16 cellular contexts compared by ENCODE assay signal in the genomic region with DNA sequence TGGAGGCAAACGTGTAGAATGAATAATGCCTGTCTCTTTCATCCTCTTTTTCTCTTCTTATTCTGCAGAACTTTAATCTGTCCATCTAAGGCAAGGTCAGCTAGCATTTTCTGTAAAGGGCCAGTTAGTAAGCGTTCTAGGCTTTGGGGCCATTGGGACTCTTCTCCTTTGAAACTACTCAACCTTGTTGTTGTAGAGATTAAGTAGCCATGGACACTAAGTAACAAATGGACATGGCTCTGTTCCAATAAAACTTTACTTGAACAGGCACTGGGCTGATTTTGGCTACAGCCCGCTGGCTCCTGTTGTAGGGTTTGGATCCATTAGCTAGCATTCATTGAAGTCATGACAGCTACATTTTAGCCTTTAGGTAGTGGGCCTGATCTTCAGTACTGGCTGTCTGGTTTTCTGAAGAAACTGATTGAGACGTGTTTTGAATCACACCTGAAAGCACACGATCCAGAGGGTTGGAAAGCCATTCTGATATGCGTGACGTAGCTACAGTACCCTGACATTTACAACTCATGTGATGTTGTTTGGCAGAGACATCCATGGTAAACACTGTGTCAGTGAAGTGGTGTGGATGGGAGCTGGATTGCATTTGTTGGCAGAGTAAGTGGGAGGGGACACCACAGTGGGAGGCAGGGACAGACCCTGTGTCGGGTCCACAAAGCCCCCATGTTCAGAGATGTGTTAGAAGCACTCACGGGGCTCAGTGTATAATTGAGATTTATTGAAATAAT.
DNase-seq lines count a peak whose midpoint lies in the region; ATAC-seq, FAIRE-seq and TF ChIP-seq lines count a peak whose summit lies in the region.
"Had no signal": no experiment of that assay in that cellular context is flagged by ENCODE, and none has a peak within 500 bp of the region (broad histone marks: within the 10 kb centered on the region; RNA-seq: fewer than 3 reads in every experiment).

No MANE protein-coding gene starts in this region.

- in situ Hi-C loops in IMR-90 (cut with MboI; ENCODE audit: low sequenced_read_pairs), result no loop called here

- TF ChIP-seq RAD21 in IMR-90 (IDR thresholded peaks at IDR 0.05; ENCODE audit: low read length), result no peak

- no peak overlapping the region for H2BK120ac ChIP-seq in IMR-90 (ENCODE audit: low read depth, low read length)

- H3K4me2 ChIP-seq in IMR-90 (ENCODE audit: low read depth, low read length), result no peak overlapping the region
- H3K4me2 ChIP-seq: GM23338 had no signal

- peak; percentile 32 for FAIRE-seq in bronchial epithelial cell (lab: Jason Lieb, UNC)
- FAIRE-seq: A204.1, GM12878, GM18507 had no signal

- H2AK5ac ChIP-seq in IMR-90 (ENCODE audit: low read depth, low read length), result no peak overlapping the region

- H3K79me1 ChIP-seq in IMR-90 (ENCODE audit: low read depth in 1 of 2, low read length in 2 of 2), result no peaks in the 10 kb centered on the region

- H3K9me3 ChIP-seq in IMR-90 (ENCODE audit: control insufficient read depth, insufficient read depth, low read length) (no peaks in the 10 kb centered on the region), left ventricle myocardium inferior (replicated peaks) (no peaks in the 10 kb centered on the region)
- H3K9me3 ChIP-seq: BE2C had no signal

- H3K4me1 ChIP-seq in IMR-90 (ENCODE audit: control insufficient read depth, insufficient read depth, low read length), result no peaks in the 10 kb centered on the region
- H3K4me1 ChIP-seq in left ventricle myocardium inferior, result peaks cover 12% of the 10 kb centered on the region
- H3K4me1 ChIP-seq: BE2C had no signal

- H3K27me3 ChIP-seq in IMR-90 (ENCODE audit: control insufficient read depth, insufficient read depth, low read length) (peaks cover 2% of the 10 kb centered on the region; the same call in 1 of the 2 replicates), bronchial epithelial cell (ENCODE audit: control insufficient read depth, insufficient read depth, low read length) (no peaks in the 10 kb centered on the region), left ventricle myocardium inferior (ENCODE audit: low read depth) (no peaks in the 10 kb centered on the region)
- H3K27me3 ChIP-seq: BE2C had no signal

- H4K5ac ChIP-seq in IMR-90 (ENCODE audit: low read depth, low read length), result no peak overlapping the region

- no peak overlapping the region for H3K9ac ChIP-seq in IMR-90 (ENCODE audit: low read depth, low read length)

- no peak overlapping the region for H3K18ac ChIP-seq in IMR-90 (ENCODE audit: low read depth, low read length)

- DNase-seq in IMR-90, result no peak
- no peak for DNase-seq in bronchial epithelial cell (ENCODE audit: low read depth)
- DNase-seq in left ventricle myocardium inferior, result no peak
- peak; percentile 28 for DNase-seq in renal cortical epithelial cell (ENCODE audit: low read depth)
- DNase-seq in caudate nucleus (lab: John Stamatoyannopoulos, UW), result no peak
- DNase-seq: CD4-positive, alpha-beta memory T cell; DMS79; H9 had no signal

- WGBS in IMR-90 (ENCODE audit: extremely low coverage in 2 of 2, insufficient read length in 1 of 2), 2 experiments, result 57% methylated on average over 1 of the region's 9 CpGs; no CpG with 5 or more reads in 1 of the 2 experiments

- intact Hi-C loops in IMR-90 (cut with micrococcal nuclease) (no loop called here), left ventricle myocardium inferior (cut with micrococcal nuclease) (no loop called here)

- no peak overlapping the region for H2BK5ac ChIP-seq in IMR-90 (ENCODE audit: low read depth, low read length, poor library complexity, severe bottlenecking)

- ATAC-seq in IMR-90 (ENCODE audit: low read depth) (no peak), HG02973 (IDR thresholded peaks at IDR 0.05; ENCODE audit: unreplicated experiment) (no peak), HG03045 (IDR thresholded peaks at IDR 0.05; ENCODE audit: unreplicated experiment) (no peak)
- ATAC-seq: GM12878, GM23338 had no signal

- H3K14ac ChIP-seq in IMR-90 (replicated peaks; ENCODE audit: low read depth, low read length), result no peak overlapping the region

- no peak overlapping the region for H3K27ac ChIP-seq in IMR-90 (ENCODE audit: insufficient read depth, low read length)
- peak overlapping the region; percentile 65 for H3K27ac ChIP-seq in left ventricle myocardium inferior (replicated peaks)
- H3K27ac ChIP-seq in caudate nucleus (ENCODE audit: low read depth, low read length), result no peak overlapping the region
- H3K27ac ChIP-seq: C4-2B had no signal

- H2BK20ac ChIP-seq in IMR-90 (ENCODE audit: low read depth, low read length), result no peak overlapping the region

- peak overlapping the region; percentile 52 for H2AFZ ChIP-seq in IMR-90 (replicated peaks; ENCODE audit: low read length, poor library complexity)
- H2AFZ ChIP-seq: GM23338 had no signal

- TF ChIP-seq CTCF in IMR-90 (conservative IDR thresholded peaks at IDR 0.05; ENCODE audit: low read depth, low read length) (no peak), bronchial epithelial cell (IDR thresholded peaks at IDR 0.05; ENCODE audit: insufficient read depth, low read length, severe bottlenecking) (no peak), left ventricle myocardium inferior (IDR thresholded peaks at IDR 0.05; ENCODE audit: borderline replicate concordance) (no peak)

- H3K4ac ChIP-seq in IMR-90 (ENCODE audit: low read depth, low read length), result no peak overlapping the region

- H3K23ac ChIP-seq in IMR-90 (ENCODE audit: low read depth, low read length), result no peak overlapping the region

- CTCF ChIA-PET in IMR-90 (lab: Yijun Ruan, JAX), result no interaction called here

- H2BK15ac ChIP-seq in IMR-90 (ENCODE audit: low read depth, low read length), result no peak overlapping the region

- H3K9me1 ChIP-seq in IMR-90 (ENCODE audit: insufficient read depth, low read length), result no peaks in the 10 kb centered on the region

- no peak overlapping the region for H4K91ac ChIP-seq in IMR-90 (ENCODE audit: insufficient read depth, low read depth, low read length)

- H3K56ac ChIP-seq in IMR-90 (ENCODE audit: extremely low read depth, insufficient read depth, low read length), result no peak overlapping the region

- H4K8ac ChIP-seq in IMR-90 (ENCODE audit: low read depth in 2 of 2, low read length in 2 of 2), result no peak overlapping the region

- no peak overlapping the region for H2AK9ac ChIP-seq in IMR-90 (replicated peaks; ENCODE audit: low read depth, low read length, poor library complexity)

- no peak for TF ChIP-seq POLR2A in IMR-90 (IDR thresholded peaks at IDR 0.05; ENCODE audit: low read depth, low read length)

- H3K36me3 ChIP-seq in IMR-90 (ENCODE audit: control insufficient read depth, insufficient read depth, low read length) (no peaks in the 10 kb centered on the region), bronchial epithelial cell (ENCODE audit: control insufficient read depth, insufficient read depth, low read length) (no peaks in the 10 kb centered on the region), left ventricle myocardium inferior (no peaks in the 10 kb centered on the region)
- H3K36me3 ChIP-seq: BE2C had no signal

- POLR2A ChIA-PET in IMR-90 (lab: Charles Lee; ENCODE audit: unreplicated experiment), result no interaction called here

- no peak overlapping the region for H3K4me3 ChIP-seq in IMR-90 (ENCODE audit: insufficient read depth, low read depth, low read length)
- H3K4me3 ChIP-seq in bronchial epithelial cell (ENCODE audit: low read depth, low read length), result no peak overlapping the region
- H3K4me3 ChIP-seq in left ventricle myocardium inferior, result no peak overlapping the region
- H3K4me3 ChIP-seq: GM12878, GM23338 had no signal

- dilution Hi-C loops in IMR-90 (cut with HindIII; ENCODE audit: low sequenced_read_pairs, unreplicated experiment), result no loop called here

- BruUV-seq in IMR-90 (replicated peaks; lab: Mats Ljungman, UMichigan), result no TSS peak

- H4K20me1 ChIP-seq in IMR-90 (ENCODE audit: insufficient read depth, low read length), result no peaks in the 10 kb centered on the region

TF ChIP-seq in IMR-90, 13 proteins besides CTCF, POLR2A, EP300 and RAD21:
- TF ChIP-seq SMC3 (IDR thresholded peaks at IDR 0.05; ENCODE audit: low read depth, low read length) (no peak), NFE2L2 (IDR thresholded peaks at IDR 0.05; ENCODE audit: low read depth, low read length) (no peak), CEBPB (IDR thresholded peaks at IDR 0.05; ENCODE audit: low read depth, low read length) (no peak), RCOR1 (IDR thresholded peaks at IDR 0.05; ENCODE audit: insufficient replicate concordance, low read length) (no peak), MXI1 (IDR thresholded peaks at IDR 0.05; ENCODE audit: borderline replicate concordance, low read depth, low read length) (no peak), FOS (IDR thresholded peaks at IDR 0.05; ENCODE audit: low read depth, low read length) (no peak), USF2 (IDR thresholded peaks at IDR 0.05; ENCODE audit: low read depth, low read length) (no peak), CHD1 (IDR thresholded peaks at IDR 0.05; ENCODE audit: low read depth, low read length) (no peak), RFX5 (IDR thresholded peaks at IDR 0.05; ENCODE audit: low read depth, low read length) (no peak), BHLHE40 (IDR thresholded peaks at IDR 0.05; ENCODE audit: low read depth, low read length) (no peak), ELK1 (IDR thresholded peaks at IDR 0.05; ENCODE audit: borderline replicate concordance, low read depth, low read length) (no peak), MAFK (IDR thresholded peaks at IDR 0.05; ENCODE audit: low read depth, low read length) (no peak), MAZ (IDR thresholded peaks at IDR 0.05; ENCODE audit: borderline replicate concordance, low read depth, low read length) (no peak)
